In the genomic region with DNA sequence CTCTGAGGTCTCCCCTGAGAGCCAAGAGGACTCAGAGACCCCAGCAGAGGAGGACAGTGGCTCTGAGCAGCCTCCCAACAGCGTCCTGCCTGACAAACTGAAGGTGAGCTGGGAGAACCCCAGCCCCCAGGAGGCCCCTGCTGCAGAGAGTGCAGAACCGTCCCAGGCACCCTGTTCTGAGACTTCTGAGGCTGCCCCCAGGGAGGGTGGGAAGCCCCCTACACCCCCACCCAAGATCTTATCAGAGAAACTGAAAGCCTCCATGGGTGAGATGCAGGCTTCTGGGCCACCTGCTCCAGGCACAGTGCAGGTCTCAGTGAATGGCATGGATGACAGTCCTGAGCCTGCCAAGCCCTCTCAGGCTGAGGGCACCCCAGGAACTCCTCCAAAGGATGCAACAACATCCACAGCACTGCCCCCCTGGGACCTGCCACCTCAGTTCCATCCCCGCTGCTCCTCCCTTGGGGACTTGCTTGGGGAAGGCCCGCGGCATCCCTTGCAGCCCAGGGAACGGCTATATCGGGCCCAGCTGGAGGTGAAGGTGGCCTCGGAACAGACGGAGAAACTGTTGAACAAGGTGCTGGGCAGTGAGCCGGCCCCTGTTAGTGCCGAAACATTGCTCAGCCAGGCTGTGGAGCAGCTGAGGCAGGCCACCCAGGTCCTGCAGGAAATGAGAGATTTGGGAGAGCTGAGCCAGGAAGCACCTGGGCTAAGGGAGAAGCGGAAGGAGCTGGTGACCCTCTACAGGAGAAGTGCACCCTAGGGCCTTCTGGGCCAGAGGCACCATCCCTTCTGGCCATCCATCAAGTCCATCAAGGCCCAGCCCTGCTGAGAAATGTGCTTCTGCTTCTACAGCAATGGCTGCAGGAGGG, we compare ENCODE assay signal across 13 cellular contexts. TPM values are rescaled to one million over a fixed set of nuclear protein-coding genes. Genes with fewer than 3 reads are reported as not detected.
A peak's percentile ranks its signal among the peaks of the same experiment; 100 is the strongest.
DNase-seq lines count a peak whose midpoint lies in the region; ATAC-seq and TF ChIP-seq lines count a peak whose summit lies in the region.
"Had no signal": no experiment of that assay in that cellular context is flagged by ENCODE, and none has a peak within 500 bp of the region (broad histone marks: within the 10 kb centered on the region; RNA-seq: fewer than 3 reads in every experiment).

No MANE protein-coding gene starts in this region.

- H2BK120ac ChIP-seq in neuronal stem cell (ENCODE audit: low read depth, low read length) = peak overlapping the region; percentile 13

- no peaks in the 10 kb centered on the region for H4K20me1 ChIP-seq in PC-3 (ENCODE audit: low read length)

- no peak overlapping the region for H4K91ac ChIP-seq in neuronal stem cell (ENCODE audit: low read depth, low read length, poor library complexity)

- POLR2A ChIA-PET in PC-3 (lab: Charles Lee; ENCODE audit: unreplicated experiment) = no interaction called here

- no peak overlapping the region for H3K14ac ChIP-seq in neuronal stem cell (ENCODE audit: low read length)

- H3K36me3 ChIP-seq in GM06990 (ENCODE audit: control insufficient read depth, insufficient read depth, low read length) = peaks cover 51% of the 10 kb centered on the region
- peaks cover 13 to 53% of the 10 kb centered on the region in 2 donors for H3K36me3 ChIP-seq in neuronal stem cell (replicated peaks in 1 of 2; ENCODE audit: control insufficient read depth in 2 of 2, insufficient read depth in 2 of 2, low read length in 2 of 2)
- H3K36me3 ChIP-seq in PC-3 (ENCODE audit: low read depth, low read length) = no peaks in the 10 kb centered on the region

- no TSS peak for BruUV-seq in PC-3 (replicated peaks; lab: Mats Ljungman, UMichigan)

- H3K4me3 Mint-ChIP-seq in HFFc6 = no peak overlapping the region

- H3K9me3 ChIP-seq in neuronal stem cell (replicated peaks in 1 of 2; ENCODE audit: control insufficient read depth in 2 of 2, insufficient read depth in 1 of 2, low read depth in 1 of 2, low read length in 2 of 2) (no peaks in the 10 kb centered on the region), PC-3 (ENCODE audit: low read length) (no peaks in the 10 kb centered on the region)
- H3K9me3 ChIP-seq: right atrium auricular region had no signal

- CTCF ChIA-PET in PC-3 (lab: Charles Lee) = no interaction called here

- H3K4me1 ChIP-seq in neuronal stem cell (ENCODE audit: control insufficient read depth in 2 of 2, insufficient read depth in 1 of 2, low read depth in 1 of 2, low read length in 2 of 2) (peaks cover 13 to 22% of the 10 kb centered on the region in 2 donors), PC-3 (ENCODE audit: insufficient read depth, low read length) (no peaks in the 10 kb centered on the region)

- H3K36me3 Mint-ChIP-seq in HFFc6 (ENCODE audit: low read depth) = peaks cover 23% of the 10 kb centered on the region

- peak overlapping the region; percentile 79 for H3K4ac ChIP-seq in neuronal stem cell (ENCODE audit: low read length)

- H3K79me2 ChIP-seq in PC-3 (ENCODE audit: low read length) = no peaks in the 10 kb centered on the region

- H3F3A ChIP-seq in PC-3 (ENCODE audit: low read length, unreplicated experiment) = no peaks in the 10 kb centered on the region

- peak overlapping the region; percentile 50 for H2BK15ac ChIP-seq in neuronal stem cell (ENCODE audit: low read length)

- peak overlapping the region; percentile 67 for H3K18ac ChIP-seq in neuronal stem cell (ENCODE audit: low read length)

- H4K8ac ChIP-seq in neuronal stem cell (ENCODE audit: low read depth, low read length) = peak overlapping the region; percentile 9

- H3K23ac ChIP-seq in neuronal stem cell (ENCODE audit: low read depth, low read length, poor library complexity) = peak overlapping the region; percentile 18

- no CpG with 5 or more reads among the region's 12 CpGs for WGBS in neuronal stem cell (ENCODE audit: extremely low coverage in 2 of 2, insufficient read length in 2 of 2, insufficient replicate concordance in 1 of 2), 2 donors

- no peaks in the 10 kb centered on the region for H3K79me1 ChIP-seq in neuronal stem cell (ENCODE audit: low read depth, low read length)

- DNase-seq in GM06990 (ENCODE audit: extremely low read depth, insufficient read length) (peak; percentile 44), HFFc6 (no peak), caudate nucleus (lab: John Stamatoyannopoulos, UW) (no peak), neuronal stem cell (ENCODE audit: low spot score) (no peak), PC-3 (no peak), activated gamma-delta T cell (lab: John Stamatoyannopoulos, UW) (no peak)
- no peak for DNase-seq in stimulated activated naive CD4-positive, alpha-beta T cell treated with Interleukin-2 at 50 U/mL for 16 hours (lab: John Stamatoyannopoulos, UW)
- DNase-seq: activated gamma-delta T cell treated with Interleukin-2 at 50 U/mL for 16 hours, GF-D8, glutamatergic neuron, NCI-H2107 had no signal

- H2BK12ac ChIP-seq in neuronal stem cell (ENCODE audit: low read length) = no peak overlapping the region

- H3K4me1 Mint-ChIP-seq in HFFc6 (ENCODE audit: low read depth) = peaks cover 36% of the 10 kb centered on the region

- no peak overlapping the region for H3K4me3 ChIP-seq in GM06990 (replicated peaks; ENCODE audit: low read depth, low read length)
- H3K4me3 ChIP-seq in neuronal stem cell (ENCODE audit: low read length in 2 of 2) = no peak overlapping the region
- no peak overlapping the region for H3K4me3 ChIP-seq in PC-3 (ENCODE audit: low read length)
- H3K4me3 ChIP-seq: right atrium auricular region had no signal

- H3K9ac ChIP-seq in neuronal stem cell (ENCODE audit: low read depth, low read length, poor library complexity) (peak overlapping the region; percentile 55), PC-3 (ENCODE audit: low read length) (no peak overlapping the region)

- H3K9me3 Mint-ChIP-seq in HFFc6 = no peaks in the 10 kb centered on the region

- peak overlapping the region; percentile 87 for H2BK5ac ChIP-seq in neuronal stem cell (ENCODE audit: low read length)

- intact Hi-C loops in PC-3 (cut with micrococcal nuclease) = no loop called here

- H3K9me2 ChIP-seq in PC-3 (replicated peaks; ENCODE audit: low read length) = no peaks in the 10 kb centered on the region

- H3K27ac Mint-ChIP-seq in HFFc6 = peak overlapping the region; percentile 85

- H3K27me3 ChIP-seq in GM06990 (replicated peaks; ENCODE audit: control insufficient read depth, insufficient read depth, low read length) = no peaks in the 10 kb centered on the region
- no peaks in the 10 kb centered on the region for H3K27me3 ChIP-seq in neuronal stem cell (ENCODE audit: control insufficient read depth in 3 of 3, insufficient read depth in 3 of 3, low read depth in 1 of 3, low read length in 3 of 3)
- no peaks in the 10 kb centered on the region for H3K27me3 ChIP-seq in PC-3 (ENCODE audit: low read length)
- H3K27me3 ChIP-seq: right atrium auricular region had no signal

- no peak overlapping the region for H3K4me2 ChIP-seq in neuronal stem cell (ENCODE audit: insufficient read depth, low read length, poor library complexity, severe bottlenecking)
- no peak overlapping the region for H3K4me2 ChIP-seq in PC-3 (ENCODE audit: low read length)

- TF ChIP-seq CTCF in GM06990 (IDR thresholded peaks at IDR 0.05; ENCODE audit: insufficient read depth, low read length, poor library complexity, severe bottlenecking) (no peak), HFFc6 (IDR thresholded peaks at IDR 0.05) (no peak), PC-3 (conservative IDR thresholded peaks at IDR 0.05; ENCODE audit: low read depth, low read length) (no peak)

- no peak overlapping the region for H2AFZ ChIP-seq in neuronal stem cell (ENCODE audit: low read length)
- no peak overlapping the region for H2AFZ ChIP-seq in PC-3 (ENCODE audit: low read length)

- no peak for ATAC-seq in PC-3
- no peak for ATAC-seq in HG02885 (IDR thresholded peaks at IDR 0.05; ENCODE audit: poor library complexity, unreplicated experiment)

- H2AK5ac ChIP-seq in neuronal stem cell (ENCODE audit: low read depth, low read length) = peak overlapping the region; percentile 82

- H3K27ac ChIP-seq in caudate nucleus (ENCODE audit: low read depth, low read length) (peak overlapping the region; percentile 74), neuronal stem cell (replicated peaks; ENCODE audit: low read length) (no peak overlapping the region), PC-3 (ENCODE audit: low read length) (no peak overlapping the region)
- H3K27ac ChIP-seq: right atrium auricular region had no signal

- H3K27me3 Mint-ChIP-seq in HFFc6 (ENCODE audit: insufficient read depth) = peaks cover 2% of the 10 kb centered on the region; the same call in 1 of the 2 replicates

RNA-seq across cellular contexts. Expression of a gene that starts 23.6 kb away (rescaled TPM):
- total RNA-seq in HFFc6 (2021; fragmentation: NEBNext Ultra II Directional; extraction: Animal tissue kit (Norgen Biotek cat#: 25700)) = 10 to 100 TPM; 23.0 to 28.3 (median 25.4) TPM
- 5.7 TPM for polyA plus RNA-seq in neuronal stem cell (2013, experiment 1 of 2)
- 6.0 TPM for polyA plus RNA-seq in neuronal stem cell (2013, experiment 2 of 2)
- 3.7 and 4.3 TPM in 2 replicates for total RNA-seq in PC-3 (2014; rRNA removed)

RNA-seq across cellular contexts. Expression of a gene that starts 39.9 kb away (rescaled TPM):
- total RNA-seq in HFFc6 (2021; fragmentation: NEBNext Ultra II Directional; extraction: Animal tissue kit (Norgen Biotek cat#: 25700)) = 10 to 100 TPM in 1 of 6 experiments, 1 to 10 TPM in 5; 4.0 to 10.7 (median 8.4) TPM
- polyA plus RNA-seq in neuronal stem cell (2013, experiment 1 of 2) = 38.9 TPM
- 36.9 TPM for polyA plus RNA-seq in neuronal stem cell (2013, experiment 2 of 2)
- total RNA-seq in PC-3 (2014; rRNA removed) = 43.5 and 45.3 TPM in 2 replicates

RNA-seq across cellular contexts. Expression of a gene that starts 46.3 kb away (rescaled TPM):
- total RNA-seq in HFFc6 (2021; fragmentation: NEBNext Ultra II Directional; extraction: Animal tissue kit (Norgen Biotek cat#: 25700)) = 1 to 10 TPM; 1.3 to 2.4 (median 1.9) TPM
- 3.2 TPM for polyA plus RNA-seq in neuronal stem cell (2013, experiment 1 of 2)
- polyA plus RNA-seq in neuronal stem cell (2013, experiment 2 of 2) = 3.2 TPM
- 5.8 and 8.9 TPM in 2 replicates for total RNA-seq in PC-3 (2014; rRNA removed)
